Comparison of ENCODE assay signal across 20 cellular contexts in genomic region chr1:31016868-31017267, GRCh38. TPM values are rescaled to one million over a fixed set of nuclear protein-coding genes. Genes with fewer than 3 reads are reported as not detected.
A peak's percentile ranks its signal among the peaks of the same experiment; 100 is the strongest.
DNase-seq lines count a peak whose midpoint lies in the region; ATAC-seq and TF ChIP-seq lines count a peak whose summit lies in the region.
"Had no signal": no experiment of that assay in that cellular context is flagged by ENCODE, and none has a peak within 500 bp of the region (broad histone marks: within the 10 kb centered on the region; RNA-seq: fewer than 3 reads in every experiment).

No MANE protein-coding gene starts in this region.

- no peaks in the 10 kb centered on the region for H3K27me3 Mint-ChIP-seq in activated naive CD4-positive, alpha-beta T cell treated with anti-CD3 and anti-CD28 coated beads, Interleukin-2, amount 10 ng/mL, durations not matched to agents 7 days and 5 days
- H3K27me3 Mint-ChIP-seq in immature natural killer cell (ENCODE audit: low read depth in 3 of 3) (no peaks in the 10 kb centered on the region), type B pancreatic cell (no peaks in the 10 kb centered on the region)

- H3K4me3 ChIP-seq in HEK293 (ENCODE audit: low read depth, low read length) (no peak overlapping the region), upper lobe of left lung (no peak overlapping the region), hepatocyte (no peak overlapping the region)
- H3K4me3 ChIP-seq: GM23248 had no signal

- no peak for TF ChIP-seq POLR2A in upper lobe of left lung (IDR thresholded peaks at IDR 0.05)

- H3K9me3 ChIP-seq in HEK293 (ENCODE audit: control insufficient read depth, insufficient read depth, low read depth, low read length) (no peaks in the 10 kb centered on the region), upper lobe of left lung (no peaks in the 10 kb centered on the region), hepatocyte (ENCODE audit: low read depth) (no peaks in the 10 kb centered on the region)

- POLR2A ChIA-PET in HEK293 (lab: Yijun Ruan, JAX), result no interaction called here

- H3K4me1 ChIP-seq in HEK293 (ENCODE audit: control insufficient read depth, insufficient read depth, low read length) (peaks cover 46% of the 10 kb centered on the region), upper lobe of left lung (peaks cover 27 to 51% (median 41%) of the 10 kb centered on the region in 4 donors), hepatocyte (ENCODE audit: insufficient read depth) (peaks cover 37% of the 10 kb centered on the region)

- CTCF ChIA-PET in activated naive CD4-positive, alpha-beta T cell treated with anti-CD3 and anti-CD28 coated beads, Interleukin-2, amount 10 ng/mL, durations not matched to agents 7 days and 5 days (lab: Charles Lee), result no interaction called here
- CTCF ChIA-PET in HEK293 (lab: Yijun Ruan, JAX), result interaction anchor here (1.5 kb wide), 1 partner anchor 20 kb away, joined by 4 read pairs; no protein-coding TSS in a partner anchor

- no peak for DNase-seq in activated naive CD4-positive, alpha-beta T cell treated with anti-CD3 and anti-CD28 coated beads, Interleukin-2, amount 50 U/mL, for 72 hours (ENCODE audit: low spot score in 2 of 2)
- DNase-seq in activated naive CD4-positive, alpha-beta T cell treated with anti-CD3 and anti-CD28 coated beads, Interleukin-2, amount 10 ng/mL, durations not matched to agents 7 days and 5 days, result no peak
- DNase-seq in immature natural killer cell (no peak), type B pancreatic cell (ENCODE audit: extremely low spot score, unreplicated experiment) (no peak), upper lobe of left lung (no peak), hepatocyte (ENCODE audit: low spot score) (no peak)
- DNase-seq: ACHN, AML-193, DND-41, GM23248, KBM-7, MV-4-11, NCI-H1417, NCI-H187 treated with DMSO at 0.1 percent for 48 hours, NCI-H2227 treated with DMSO at 0.1 percent for 48 hours, NCI-H524 had no signal

- H4K20me1 ChIP-seq in hepatocyte (ENCODE audit: insufficient read depth, poor library complexity, severe bottlenecking), result peaks cover 100% of the 10 kb centered on the region

- TF ChIP-seq CTCF in HEK293 (tag by site-specific recombination; IDR thresholded peaks at IDR 0.05) (no peak), type B pancreatic cell (conservative IDR thresholded peaks at IDR 0.05) (no peak), upper lobe of left lung (IDR thresholded peaks at IDR 0.05) (no peak), hepatocyte (IDR thresholded peaks at IDR 0.05; ENCODE audit: poor library complexity) (no peak)

- peaks cover 39% of the 10 kb centered on the region for H3K4me1 Mint-ChIP-seq in activated naive CD4-positive, alpha-beta T cell treated with anti-CD3 and anti-CD28 coated beads, Interleukin-2, amount 10 ng/mL, durations not matched to agents 7 days and 5 days
- H3K4me1 Mint-ChIP-seq in immature natural killer cell (peaks cover 72 to 81% of the 10 kb centered on the region in 2 donors), type B pancreatic cell (ENCODE audit: unreplicated experiment) (peaks cover 46% of the 10 kb centered on the region)

- H3K27ac ChIP-seq in HEK293 (ENCODE audit: extremely low read depth, low read depth, low read length) (no peak overlapping the region), upper lobe of left lung (no peak overlapping the region), hepatocyte (no peak overlapping the region)
- H3K27ac ChIP-seq: GM23248 had no signal

- H3K4me3 Mint-ChIP-seq in activated naive CD4-positive, alpha-beta T cell treated with anti-CD3 and anti-CD28 coated beads, Interleukin-2, amount 10 ng/mL, durations not matched to agents 7 days and 5 days, result no peak overlapping the region
- H3K4me3 Mint-ChIP-seq in immature natural killer cell, result no peak overlapping the region
- peak overlapping the region; percentile 22 for H3K4me3 Mint-ChIP-seq in type B pancreatic cell
- H3K4me3 Mint-ChIP-seq: CD14-positive monocyte had no signal

- H3K79me2 ChIP-seq in hepatocyte, result peaks cover 100% of the 10 kb centered on the region

- no peaks in the 10 kb centered on the region for H3K9me3 Mint-ChIP-seq in activated naive CD4-positive, alpha-beta T cell treated with anti-CD3 and anti-CD28 coated beads, Interleukin-2, amount 50 U/mL, for 72 hours
- no peaks in the 10 kb centered on the region for H3K9me3 Mint-ChIP-seq in activated naive CD4-positive, alpha-beta T cell treated with anti-CD3 and anti-CD28 coated beads, Interleukin-2, amount 10 ng/mL, durations not matched to agents 7 days and 5 days
- H3K9me3 Mint-ChIP-seq in immature natural killer cell (no peaks in the 10 kb centered on the region), type B pancreatic cell (no peaks in the 10 kb centered on the region)
- H3K9me3 Mint-ChIP-seq: CD14-positive monocyte had no signal

- H3K36me3 ChIP-seq in HEK293 (ENCODE audit: control insufficient read depth in 2 of 2, insufficient read depth in 1 of 2, low read length in 2 of 2), result peaks cover 0 to 19% of the 10 kb centered on the region in 2 experiments; a peak in 2 of 3 replicates
- H3K36me3 ChIP-seq in upper lobe of left lung, result no peaks in the 10 kb centered on the region
- H3K36me3 ChIP-seq in hepatocyte (replicated peaks; ENCODE audit: insufficient read depth, low read depth), result no peaks in the 10 kb centered on the region

- no peaks in the 10 kb centered on the region for H3K9me2 ChIP-seq in hepatocyte (replicated peaks; ENCODE audit: insufficient read depth)

- peak overlapping the region; percentile 39 to 50 for H3K27ac Mint-ChIP-seq in activated naive CD4-positive, alpha-beta T cell treated with anti-CD3 and anti-CD28 coated beads, Interleukin-2, amount 50 U/mL, for 72 hours
- no peak overlapping the region for H3K27ac Mint-ChIP-seq in activated naive CD4-positive, alpha-beta T cell treated with anti-CD3 and anti-CD28 coated beads, Interleukin-2, amount 10 ng/mL, durations not matched to agents 7 days and 5 days
- H3K27ac Mint-ChIP-seq in immature natural killer cell (peak overlapping the region in 4 of 6 donors; percentile 1 to 61 (median 31)), type B pancreatic cell (peak overlapping the region; percentile 48)

- H2AFZ ChIP-seq in hepatocyte, result no peak overlapping the region
- H2AFZ ChIP-seq: GM23248 had no signal

- no peak for ATAC-seq in activated naive CD4-positive, alpha-beta T cell treated with anti-CD3 and anti-CD28 coated beads, Interleukin-2, amount 50 U/mL, for 72 hours
- no peak for ATAC-seq in upper lobe of left lung (ENCODE audit: low FRiP score in 2 of 2)
- ATAC-seq: HCT116, Panc1 had no signal

- no peaks in the 10 kb centered on the region for H3K27me3 ChIP-seq in upper lobe of left lung
- H3K27me3 ChIP-seq in hepatocyte, result no peaks in the 10 kb centered on the region

- WGBS in upper lobe of left lung, 2 donors, result 73 to 82% methylated on average over 3 of the region's 3 CpGs
- 49% methylated on average over 3 of the region's 3 CpGs for WGBS in hepatocyte (ENCODE audit: low lambda C conversion rate, missing lambda C conversion rate)

- no peaks in the 10 kb centered on the region for H3K36me3 Mint-ChIP-seq in activated naive CD4-positive, alpha-beta T cell treated with anti-CD3 and anti-CD28 coated beads, Interleukin-2, amount 50 U/mL, for 72 hours
- H3K36me3 Mint-ChIP-seq in activated naive CD4-positive, alpha-beta T cell treated with anti-CD3 and anti-CD28 coated beads, Interleukin-2, amount 10 ng/mL, durations not matched to agents 7 days and 5 days, result peaks cover 23% of the 10 kb centered on the region
- no peaks in the 10 kb centered on the region for H3K36me3 Mint-ChIP-seq in immature natural killer cell
- H3K36me3 Mint-ChIP-seq in type B pancreatic cell, result peaks cover 21% of the 10 kb centered on the region

- TF ChIP-seq EP300 in upper lobe of left lung (IDR thresholded peaks at IDR 0.05), result no peak

- H3K4me2 ChIP-seq in hepatocyte, result no peak overlapping the region

TF ChIP-seq in HEK293, 187 proteins besides CTCF, POLR2A, EP300 and RAD21 (continues in another document):
- TF ChIP-seq ATF2 (tag by site-specific recombination; IDR thresholded peaks at IDR 0.05; ENCODE audit: low read depth) (peak; percentile 32; the same call in 1 of the 2 replicates), ZNF639 (tag by site-specific recombination; IDR thresholded peaks at IDR 0.05) (no peak), ZNF660 (tag by site-specific recombination; IDR thresholded peaks at IDR 0.05) (peak; percentile 77; the same call in 1 of the 2 replicates)

RNA-seq across cellular contexts. Expression of gene PUM1, which starts 48.6 kb away (rescaled TPM):
- total RNA-seq in activated naive CD4-positive, alpha-beta T cell treated with anti-CD3 and anti-CD28 coated beads, Interleukin-2, amount 50 U/mL, for 72 hours, result 100 to 1,000 TPM; 107 to 118 TPM
- polyA plus RNA-seq in immature natural killer cell (100 to 1,000 TPM in 2 of 3 donors, 10 to 100 TPM in 1; 63.3 to 105 (median 103) TPM), hepatocyte (63.2 and 68.6 TPM in 2 replicates)
- total RNA-seq in type B pancreatic cell (ENCODE audit: low replicate concordance) (185 and 196 TPM in 2 replicates), upper lobe of left lung (100 to 1,000 TPM in 3 of 6 donors, 10 to 100 TPM in 3; 85.7 to 124 (median 99.8) TPM), hepatocyte (97.4 and 98.9 TPM in 2 replicates)
